Comparison of ENCODE assay signal across 13 cellular contexts in genomic region chr4:101037938-101038413, GRCh38.
A peak's percentile ranks its signal among the peaks of the same experiment; 100 is the strongest.
DNase-seq lines count a peak whose midpoint lies in the region; FAIRE-seq and TF ChIP-seq lines count a peak whose summit lies in the region.
"Had no signal": no experiment of that assay in that cellular context is flagged by ENCODE, and none has a peak within 500 bp of the region (broad histone marks: within the 10 kb centered on the region; RNA-seq: fewer than 3 reads in every experiment).

No MANE protein-coding gene starts in this region.

- no peak for FAIRE-seq in H54 (lab: Jason Lieb, UNC)

- H3K4me1 ChIP-seq in BLaER1 (peaks cover 27% of the 10 kb centered on the region), Karpas-422 (ENCODE audit: low read length) (no peaks in the 10 kb centered on the region)

- TF ChIP-seq POLR2A in H54 (IDR thresholded peaks at IDR 0.05; ENCODE audit: low read depth, low read length): no peak

- H2AFZ ChIP-seq in Karpas-422 (ENCODE audit: low read length): no peak overlapping the region

- H3K4me2 ChIP-seq in BLaER1 (peak overlapping the region; percentile 43), Karpas-422 (ENCODE audit: low read depth, low read length, poor library complexity, severe bottlenecking) (no peak overlapping the region)

- DNase-seq in GM04503 (ENCODE audit: low read depth): peak; percentile 4
- peak; percentile 27 to 37 for DNase-seq in Kasumi-1 (lab: John Stamatoyannopoulos, UW)
- peak; percentile 31 for DNase-seq in epithelial cell of esophagus (ENCODE audit: low read depth)
- no peak for DNase-seq in GM20000 (ENCODE audit: low spot score)
- no peak for DNase-seq in H54 (ENCODE audit: insufficient read length, low spot score)
- DNase-seq in Karpas-422: no peak
- no peak for DNase-seq in NCI-H446 treated with DMSO at 0.1 percent for 48 hours (lab: John Stamatoyannopoulos, UW)
- DNase-seq: DMS79; foreskin melanocyte; stimulated activated naive CD4-positive, alpha-beta T cell treated with Interleukin-2 at 50 U/mL for 16 hours; WERI-Rb-1 had no signal

- H3K9me3 ChIP-seq in BLaER1: no peaks in the 10 kb centered on the region
- H3K9me3 ChIP-seq in Karpas-422 (ENCODE audit: low read length): no peaks in the 10 kb centered on the region

- H3K79me2 ChIP-seq in Karpas-422 (ENCODE audit: low read length): no peaks in the 10 kb centered on the region

- no peak for TF ChIP-seq CTCF in epithelial cell of esophagus (IDR thresholded peaks at IDR 0.05; ENCODE audit: insufficient read depth, low read depth, low read length, missing control alignments)
- no peak for TF ChIP-seq CTCF in GM20000 (IDR thresholded peaks at IDR 0.05; ENCODE audit: extremely low read depth, missing control alignments)

- H4K20me1 ChIP-seq in BLaER1: no peaks in the 10 kb centered on the region
- no peaks in the 10 kb centered on the region for H4K20me1 ChIP-seq in Karpas-422 (ENCODE audit: insufficient read depth, low read depth, low read length)

- H3K27ac ChIP-seq in BLaER1 (no peak overlapping the region), Karpas-422 (ENCODE audit: low read length) (no peak overlapping the region)
- H3K27ac ChIP-seq: WERI-Rb-1 had no signal

- no peaks in the 10 kb centered on the region for H3K27me3 ChIP-seq in BLaER1
- no peaks in the 10 kb centered on the region for H3K27me3 ChIP-seq in Karpas-422 (ENCODE audit: low read length)

- H3K4me3 ChIP-seq in BLaER1 (no peak overlapping the region), epithelial cell of esophagus (ENCODE audit: low read length) (no peak overlapping the region), Karpas-422 (ENCODE audit: low read length) (no peak overlapping the region)
- H3K4me3 ChIP-seq: skin epidermis had no signal

- H3K9me2 ChIP-seq in Karpas-422 (replicated peaks; ENCODE audit: insufficient read depth, low read length): no peaks in the 10 kb centered on the region

- H3K36me3 ChIP-seq in BLaER1 (peaks cover 21% of the 10 kb centered on the region), Karpas-422 (ENCODE audit: insufficient read depth, low read length) (no peaks in the 10 kb centered on the region)
- H3K36me3 ChIP-seq: WERI-Rb-1 had no signal

- H3K9ac ChIP-seq in BLaER1: no peak overlapping the region
- H3K9ac ChIP-seq in Karpas-422 (ENCODE audit: low read length): no peak overlapping the region

Comparison
In these comparisons a context has a peak if more than half of its experiments do, and no peak if none do; other contexts are left out.
1. DNase-seq: peak in GM04503 (single experiment), Kasumi-1 (2 of 2) and epithelial cell of esophagus (single experiment); none in GM20000 (single experiment), H54 (single experiment), Karpas-422 (single experiment) and NCI-H446 treated with DMSO at 0.1 percent for 48 hours (single experiment).